In genomic region chr16:68759062-68759461, GRCh38 we compare ENCODE assay signal across 25 cellular contexts. TPM values are rescaled to one million over a fixed set of nuclear protein-coding genes. Genes with fewer than 3 reads are reported as not detected.
"Had no signal": no experiment of that assay in that cellular context is flagged by ENCODE, and none has a peak within 500 bp of the region (broad histone marks: within the 10 kb centered on the region; RNA-seq: fewer than 3 reads in every experiment).

No MANE protein-coding gene starts in this region.

- H3K4me2 ChIP-seq: PC-9, SK-N-SH had no signal

- DNase-seq: MG63; NCI-H1092 treated with DMSO at 0.1 percent for 48 hours; NCI-H1436; NCI-H187; NCI-H2029; NCI-H2081 treated with DMSO at 0.1 percent for 48 hours; NCI-H2171; NCI-H226; NCI-H446; NCI-H510A; NCI-H524 treated with DMSO at 0.1 percent for 48 hours; NCI-H69; NCI-H774; NK-92 treated with Interleukin-12 subunit alpha and Interleukin-12 subunit beta, amount 100 ng/mL, for 24 hours; OCI-M1; PC-9; Peyer's patch; Right ventricle myocardium superior; SIG-M5; SK-N-SH had no signal

- H2AFZ ChIP-seq: PC-9 had no signal

- H3K9me3 ChIP-seq: MG63, Peyer's patch, SK-N-SH had no signal

- H3K27ac ChIP-seq: HL-60, PC-9, Peyer's patch had no signal

- H3K4me3 ChIP-seq: K562, MG63, PC-9, Peyer's patch had no signal

- H3K36me3 ChIP-seq: MG63 had no signal

- ATAC-seq: K562 had no signal

- H3K9ac ChIP-seq: SK-N-SH had no signal

- H3K27me3 ChIP-seq: MG63, Peyer's patch had no signal

- H3K27me3 Mint-ChIP-seq: IgD-negative memory B cell had no signal

RNA-seq across cellular contexts. Expression of gene CDH1, which starts 22.0 kb away (rescaled TPM):
- total RNA-seq: LHCN-M2, Right ventricle myocardium superior, RPMI7951 had no signal
- polyA plus RNA-seq: IgD-negative memory B cell, SK-N-SH had no signal
